In the genomic region with DNA sequence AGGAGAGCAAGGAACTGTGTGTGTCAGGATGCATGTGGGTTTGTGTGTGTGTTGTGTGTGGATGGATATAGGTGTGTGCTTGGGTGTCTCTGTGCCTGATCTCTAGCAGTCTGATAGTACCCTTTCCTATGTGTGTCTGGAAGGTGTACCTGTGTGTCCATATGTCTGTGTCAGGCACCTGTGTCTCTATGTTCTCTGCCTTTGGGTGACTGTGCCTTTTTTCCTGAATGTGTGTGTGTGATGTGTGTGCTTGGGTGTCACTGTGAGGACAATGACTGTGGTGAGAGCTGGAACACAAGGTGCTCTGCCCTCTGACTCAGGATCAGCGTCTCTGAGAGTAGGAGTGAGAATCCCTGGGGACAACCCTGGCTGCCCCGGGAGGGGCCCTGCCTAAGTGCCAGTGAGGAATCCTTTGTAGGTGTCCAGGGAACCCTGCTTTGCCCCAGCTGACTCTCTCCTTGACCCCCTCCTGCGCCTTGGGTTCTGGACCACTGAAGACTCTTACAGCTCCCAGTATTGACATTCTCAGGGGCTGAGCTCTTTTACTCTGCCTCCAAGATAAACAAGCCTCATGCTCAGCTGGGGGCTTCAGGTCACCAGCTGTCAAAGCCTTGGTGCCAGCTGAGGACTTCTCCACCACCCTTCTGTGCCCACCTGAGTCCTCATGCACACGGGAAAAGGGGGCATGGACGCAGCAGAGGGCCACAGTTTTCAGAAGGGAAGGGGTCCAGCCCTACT, we compare ENCODE assay signal across 9 cellular contexts. TPM values are rescaled to one million over a fixed set of nuclear protein-coding genes. Genes with fewer than 3 reads are reported as not detected.
DNase-seq lines count a peak whose midpoint lies in the region; ATAC-seq and TF ChIP-seq lines count a peak whose summit lies in the region.
"Had no signal": no experiment of that assay in that cellular context is flagged by ENCODE, and none has a peak within 500 bp of the region (broad histone marks: within the 10 kb centered on the region; RNA-seq: fewer than 3 reads in every experiment).

No MANE protein-coding gene starts in this region.

- peaks cover 29 to 43% of the 10 kb centered on the region in 2 donors for H3K4me1 ChIP-seq in thoracic aorta (ENCODE audit: control insufficient read depth in 1 of 2, low read depth in 2 of 2)
- peaks cover 47% of the 10 kb centered on the region for H3K4me1 ChIP-seq in effector memory CD4-positive, alpha-beta T cell (ENCODE audit: control insufficient read depth, insufficient read depth, low read length, poor library complexity, severe bottlenecking)

- TF ChIP-seq CTCF in thoracic aorta (IDR thresholded peaks at IDR 0.05), result no peak

- H3K4me3 Mint-ChIP-seq in activated naive CD4-positive, alpha-beta T cell treated with anti-CD3 and anti-CD28 coated beads, Interleukin-2, amount 50 U/mL, for 24 hours, result peak overlapping the region; percentile 43
- peak overlapping the region; percentile 34 to 60 (median 55) for H3K4me3 Mint-ChIP-seq in immature natural killer cell

- peaks cover 14% of the 10 kb centered on the region for H3K27me3 Mint-ChIP-seq in activated naive CD4-positive, alpha-beta T cell treated with anti-CD3 and anti-CD28 coated beads, Interleukin-2, amount 50 U/mL, for 24 hours
- peaks cover 15 to 28% (median 23%) of the 10 kb centered on the region in 3 donors for H3K27me3 Mint-ChIP-seq in immature natural killer cell (ENCODE audit: low read depth in 3 of 3)

- H3K9me3 ChIP-seq in SK-N-MC (ENCODE audit: low read depth, low read length) (no peaks in the 10 kb centered on the region), thoracic aorta (no peaks in the 10 kb centered on the region)
- H3K9me3 ChIP-seq in effector memory CD4-positive, alpha-beta T cell (ENCODE audit: control insufficient read depth, low read length), result no peaks in the 10 kb centered on the region

- DNase-seq in activated naive CD4-positive, alpha-beta T cell treated with Interleukin-2 at 50 U/mL for 16 hours, result no peak
- DNase-seq in SK-N-MC (ENCODE audit: low read depth, low spot score) (no peak), immature natural killer cell (no peak), thoracic aorta (ENCODE audit: low spot score) (no peak), ecto neural progenitor cell (ENCODE audit: low spot score) (no peak)
- DNase-seq in effector memory CD4-positive, alpha-beta T cell, result no peak

- H3K27ac Mint-ChIP-seq in activated naive CD4-positive, alpha-beta T cell treated with anti-CD3 and anti-CD28 coated beads, Interleukin-2, amount 50 U/mL, for 24 hours, result peak overlapping the region; percentile 15
- peak overlapping the region in 2 of 6 donors; percentile 10 to 15 for H3K27ac Mint-ChIP-seq in immature natural killer cell

- no peaks in the 10 kb centered on the region for H3K36me3 ChIP-seq in SK-N-MC (ENCODE audit: insufficient read depth, low read length)
- no peaks in the 10 kb centered on the region for H3K36me3 ChIP-seq in thoracic aorta
- H3K36me3 ChIP-seq in effector memory CD4-positive, alpha-beta T cell (ENCODE audit: control insufficient read depth, insufficient read depth, low read length), result no peaks in the 10 kb centered on the region

- H3K27me3 ChIP-seq in thoracic aorta (replicated peaks; ENCODE audit: insufficient read depth), result peaks cover 25% of the 10 kb centered on the region
- H3K27me3 ChIP-seq in effector memory CD4-positive, alpha-beta T cell (replicated peaks; ENCODE audit: control insufficient read depth, insufficient read depth, low read length, poor library complexity, severe bottlenecking), result peaks cover 30% of the 10 kb centered on the region

- peaks cover 43% of the 10 kb centered on the region for H3K4me1 Mint-ChIP-seq in activated naive CD4-positive, alpha-beta T cell treated with anti-CD3 and anti-CD28 coated beads, Interleukin-2, amount 50 U/mL, for 24 hours
- H3K4me1 Mint-ChIP-seq in immature natural killer cell, result peaks cover 31 to 32% of the 10 kb centered on the region in 2 donors

- peak overlapping the region; percentile 93 for H3K4me3 ChIP-seq in SK-N-MC
- H3K4me3 ChIP-seq in thoracic aorta, result peak overlapping the region; percentile 72
- H3K4me3 ChIP-seq in effector memory CD4-positive, alpha-beta T cell (ENCODE audit: insufficient read depth, low read depth, low read length, poor library complexity, severe bottlenecking), result no peak overlapping the region

- H3K27ac ChIP-seq in SK-N-MC, result no peak overlapping the region
- H3K27ac ChIP-seq in thoracic aorta, result no peak overlapping the region
- H3K27ac ChIP-seq in effector memory CD4-positive, alpha-beta T cell (ENCODE audit: insufficient read depth, low read length, poor library complexity, severe bottlenecking), result no peak overlapping the region

- no peaks in the 10 kb centered on the region for H3K36me3 Mint-ChIP-seq in activated naive CD4-positive, alpha-beta T cell treated with anti-CD3 and anti-CD28 coated beads, Interleukin-2, amount 50 U/mL, for 24 hours
- no peaks in the 10 kb centered on the region for H3K36me3 Mint-ChIP-seq in immature natural killer cell

- ATAC-seq in thoracic aorta (ENCODE audit: insufficient number of reproducible peaks, low FRiP score, low read depth) (no peak), HG03159 (IDR thresholded peaks at IDR 0.05; ENCODE audit: unreplicated experiment) (no peak)

- H3K9me3 Mint-ChIP-seq in activated naive CD4-positive, alpha-beta T cell treated with anti-CD3 and anti-CD28 coated beads, Interleukin-2, amount 50 U/mL, for 24 hours, result no peaks in the 10 kb centered on the region
- peaks cover 0 to 3% (median 0%) of the 10 kb centered on the region in 6 donors for H3K9me3 Mint-ChIP-seq in immature natural killer cell

- peak overlapping the region; percentile 57 for H3K9ac ChIP-seq in SK-N-MC (ENCODE audit: insufficient read length)

RNA-seq across cellular contexts. Expression of a gene that starts 0.7 kb away (rescaled TPM):
- polyA plus RNA-seq in immature natural killer cell, result 1 to 10 TPM in 1 of 3 donors, under 1 TPM in 2; 0.70 to 2.3 (median 0.94) TPM
- total RNA-seq in thoracic aorta, result 1 to 10 TPM; 1.5 to 3.2 TPM

RNA-seq across cellular contexts. Expression of a gene that starts 14.4 kb away (rescaled TPM):
- 1 to 10 TPM; 1.1 to 3.0 (median 2.6) TPM for polyA plus RNA-seq in immature natural killer cell
- total RNA-seq in thoracic aorta, result 1 to 10 TPM; 1.9 to 2.8 TPM

RNA-seq across cellular contexts. Expression of a gene that starts 26.8 kb away (rescaled TPM):
- 10 to 100 TPM; 10.4 to 27.1 (median 24.3) TPM for polyA plus RNA-seq in immature natural killer cell
- 100 to 1,000 TPM; 119 to 144 TPM for total RNA-seq in thoracic aorta

RNA-seq across cellular contexts. Expression of a gene that starts 44.3 kb away (rescaled TPM):
- polyA plus RNA-seq in immature natural killer cell, result not detected
- total RNA-seq in thoracic aorta, result not detected
- total RNA-seq: kidney epithelial cell had no signal

RNA-seq across cellular contexts. Expression of a gene that starts 44.3 kb away (rescaled TPM):
- polyA plus RNA-seq in immature natural killer cell, result not detected
- total RNA-seq in thoracic aorta, result under 1 TPM in 1 of 2 donors, not detected in 1; 0.42 TPM
- total RNA-seq: kidney epithelial cell had no signal
